In genomic region chr3:191065183-191065805, GRCh38 we compare ENCODE assay signal across 19 cellular contexts.
DNase-seq lines count a peak whose midpoint lies in the region; ATAC-seq, FAIRE-seq and TF ChIP-seq lines count a peak whose summit lies in the region.
"Had no signal": no experiment of that assay in that cellular context is flagged by ENCODE, and none has a peak within 500 bp of the region (broad histone marks: within the 10 kb centered on the region; RNA-seq: fewer than 3 reads in every experiment).

No MANE protein-coding gene starts in this region.

- peaks cover 0 to 4% (median 0%) of the 10 kb centered on the region in 11 donors for H3K9me3 Mint-ChIP-seq in naive thymus-derived CD4-positive, alpha-beta T cell
- H3K9me3 Mint-ChIP-seq: activated T-helper 2 cell treated with anti-CD3 and anti-CD28 coated beads, Interferon-gamma antibody, Interleukin-2, Interleukin-4, amounts not matched to agents 10 μg/mL and 5 μg/mL and 100 μg/mL, durations not matched to agents 14 hours and 24 hours and 36 hours; H9 had no signal

- TF ChIP-seq CTCF in RWPE2 (IDR thresholded peaks at IDR 0.05; ENCODE audit: poor library complexity, severe bottlenecking) (peak; percentile 11), fibroblast of the aortic adventitia (IDR thresholded peaks at IDR 0.05; ENCODE audit: insufficient read depth, low read length) (no peak)

- H3K27ac ChIP-seq in ACC112 (ENCODE audit: low read depth, low read length) = peak overlapping the region; percentile 85
- peak overlapping the region; percentile 74 for H3K27ac ChIP-seq in RWPE2 (ENCODE audit: poor library complexity, severe bottlenecking)
- H3K27ac ChIP-seq in naive thymus-derived CD4-positive, alpha-beta T cell (ENCODE audit: low read depth, low read length) = no peak overlapping the region
- H3K27ac ChIP-seq: gastroesophageal sphincter, neutrophil, SK-N-MC had no signal

- H3K79me2 ChIP-seq in ACC112 (ENCODE audit: control insufficient read depth, insufficient read depth, low read length, unreplicated experiment) = no peaks in the 10 kb centered on the region

- intact Hi-C loops in naive thymus-derived CD4-positive, alpha-beta T cell (cut with micrococcal nuclease) = no loop called here

- H3K27ac Mint-ChIP-seq in naive thymus-derived CD4-positive, alpha-beta T cell = no peak overlapping the region
- H3K27ac Mint-ChIP-seq: activated T-helper 2 cell treated with anti-CD3 and anti-CD28 coated beads, Interferon-gamma antibody, Interleukin-2, Interleukin-4, amounts not matched to agents 10 μg/mL and 5 μg/mL and 100 μg/mL, durations not matched to agents 14 hours and 24 hours and 36 hours; H9; immature natural killer cell had no signal

- no peaks in the 10 kb centered on the region for H3K4me1 Mint-ChIP-seq in naive thymus-derived CD4-positive, alpha-beta T cell
- H3K4me1 Mint-ChIP-seq: H9, immature natural killer cell had no signal

- no peaks in the 10 kb centered on the region for H3K36me3 Mint-ChIP-seq in naive thymus-derived CD4-positive, alpha-beta T cell
- H3K36me3 Mint-ChIP-seq: immature natural killer cell had no signal

- CTCF ChIA-PET in naive thymus-derived CD4-positive, alpha-beta T cell (lab: Charles Lee) = no interaction called here

- TF ChIP-seq POLR2A in H54 (IDR thresholded peaks at IDR 0.05; ENCODE audit: low read depth, low read length) = no peak

- ATAC-seq in GM19351 (IDR thresholded peaks at IDR 0.05; ENCODE audit: unreplicated experiment) (peak; percentile 50), RWPE2 (ENCODE audit: low read depth) (peak; percentile 63; the same call in 2 of the 3 replicates)
- ATAC-seq in naive thymus-derived CD4-positive, alpha-beta T cell = no peak
- ATAC-seq: gastroesophageal sphincter, K562 had no signal

- H2AFZ ChIP-seq in ACC112 (ENCODE audit: low read length, unreplicated experiment) = peak overlapping the region; percentile 85

- H3K36me3 ChIP-seq in ACC112 (ENCODE audit: insufficient read depth, low read length) (no peaks in the 10 kb centered on the region), RWPE2 (ENCODE audit: low read depth) (no peaks in the 10 kb centered on the region)
- no peaks in the 10 kb centered on the region for H3K36me3 ChIP-seq in naive thymus-derived CD4-positive, alpha-beta T cell (ENCODE audit: control insufficient read depth in 2 of 3, insufficient read depth in 3 of 3, low read length in 3 of 3)
- H3K36me3 ChIP-seq: gastroesophageal sphincter, neutrophil had no signal

- POLR2A ChIA-PET in naive thymus-derived CD4-positive, alpha-beta T cell (lab: Charles Lee) = no interaction called here

- no peak overlapping the region for H3K4me3 Mint-ChIP-seq in naive thymus-derived CD4-positive, alpha-beta T cell
- H3K4me3 Mint-ChIP-seq: H9, immature natural killer cell had no signal

- no peak for FAIRE-seq in H54 (lab: Jason Lieb, UNC)
- FAIRE-seq: K562 had no signal

- no peaks in the 10 kb centered on the region for H3K9me3 ChIP-seq in RWPE2 (ENCODE audit: severe bottlenecking)
- H3K9me3 ChIP-seq in naive thymus-derived CD4-positive, alpha-beta T cell (ENCODE audit: control insufficient read depth in 2 of 3, low read length in 3 of 3) = no peaks in the 10 kb centered on the region
- H3K9me3 ChIP-seq: gastroesophageal sphincter, neutrophil had no signal

- H3K4me3 ChIP-seq in ACC112 (ENCODE audit: low read depth, low read length) (peak overlapping the region; percentile 31; the same call in 1 of the 2 replicates), RWPE2 (ENCODE audit: severe bottlenecking) (no peak overlapping the region), fibroblast of the aortic adventitia (ENCODE audit: low read depth, low read length) (no peak overlapping the region)
- no peak overlapping the region for H3K4me3 ChIP-seq in naive thymus-derived CD4-positive, alpha-beta T cell (ENCODE audit: low read length)
- H3K4me3 ChIP-seq: gastroesophageal sphincter, K562, SK-N-MC had no signal

- H3K27me3 Mint-ChIP-seq in naive thymus-derived CD4-positive, alpha-beta T cell = no peaks in the 10 kb centered on the region

- H3K4me1 ChIP-seq in ACC112 (ENCODE audit: control insufficient read depth, insufficient read depth, low read length, unreplicated experiment) (peaks cover 52% of the 10 kb centered on the region), RWPE2 (ENCODE audit: insufficient read depth, poor library complexity, severe bottlenecking) (peaks cover 48% of the 10 kb centered on the region)
- H3K4me1 ChIP-seq in naive thymus-derived CD4-positive, alpha-beta T cell (ENCODE audit: control insufficient read depth in 2 of 2, insufficient read depth in 2 of 2, low read length in 2 of 2) = no peaks in the 10 kb centered on the region
- H3K4me1 ChIP-seq: gastroesophageal sphincter had no signal

- DNase-seq in RWPE2 (ENCODE audit: low spot score) (no peak), fibroblast of the aortic adventitia (ENCODE audit: low read depth) (peak; percentile 51), H54 (ENCODE audit: insufficient read length, low spot score) (no peak), hypothalamus (lab: John Stamatoyannopoulos, UW) (no peak), SKM-1 (lab: John Stamatoyannopoulos, UW; ENCODE audit: unreplicated experiment) (no peak)
- no peak for DNase-seq in naive thymus-derived CD4-positive, alpha-beta T cell
- DNase-seq: DMS153, H9, immature natural killer cell, midbrain, NCI-H446, trophoblast cell had no signal

- H3K27me3 ChIP-seq in ACC112 (ENCODE audit: insufficient read depth, low read length) (no peaks in the 10 kb centered on the region), RWPE2 (ENCODE audit: insufficient read depth, poor library complexity, severe bottlenecking) (no peaks in the 10 kb centered on the region)
- H3K27me3 ChIP-seq in naive thymus-derived CD4-positive, alpha-beta T cell (ENCODE audit: control insufficient read depth in 2 of 2, insufficient read depth in 2 of 2, low read length in 2 of 2) = no peaks in the 10 kb centered on the region
- H3K27me3 ChIP-seq: gastroesophageal sphincter, neutrophil had no signal
